8 cellular contexts compared by ENCODE assay signal in the genomic region with DNA sequence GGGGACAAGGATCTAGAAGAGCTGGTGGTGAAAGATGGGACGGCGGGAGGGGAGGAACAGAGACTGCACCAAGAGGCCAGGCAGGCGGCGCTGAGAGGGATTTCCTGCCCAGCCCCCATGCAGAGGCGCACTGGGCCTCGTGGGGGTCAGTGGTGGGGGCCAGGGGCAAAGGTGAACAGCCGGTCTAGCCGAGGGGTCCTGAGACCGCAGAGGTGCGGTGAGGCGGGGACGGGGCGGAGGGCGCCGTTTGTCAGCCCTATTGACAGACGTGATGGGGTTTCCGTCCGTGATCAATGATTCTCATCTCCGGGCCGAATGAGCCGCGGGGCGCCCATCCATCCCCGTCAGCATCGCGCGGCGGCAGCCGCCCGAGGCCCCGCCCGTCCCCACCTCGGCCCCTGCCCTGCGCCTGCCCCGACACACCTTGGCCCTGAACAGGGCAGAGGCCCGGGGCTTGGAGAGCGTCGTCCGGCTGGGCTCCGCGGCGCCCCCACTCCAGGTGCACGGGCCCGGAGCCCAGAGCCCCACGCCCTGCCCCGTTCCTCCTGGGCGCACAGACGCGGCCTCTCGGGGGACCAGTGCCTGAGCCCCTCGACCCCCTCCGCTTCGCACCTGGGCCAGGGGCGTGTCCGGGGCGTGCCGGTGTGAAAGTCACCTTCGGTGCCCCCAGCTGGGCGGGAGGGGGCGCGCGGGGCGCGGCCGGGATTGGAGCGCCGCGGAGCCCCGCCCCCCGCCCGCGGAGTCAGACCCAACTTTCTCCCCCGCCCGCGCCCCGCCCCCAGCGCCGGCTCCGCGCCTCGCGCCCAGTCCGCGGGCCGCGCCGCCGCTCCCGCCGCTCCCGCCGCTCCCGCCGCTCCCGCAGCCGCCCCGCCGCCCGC. TPM values are rescaled to one million over a fixed set of nuclear protein-coding genes. Genes with fewer than 3 reads are reported as not detected.
DNase-seq lines count a peak whose midpoint lies in the region; ATAC-seq and TF ChIP-seq lines count a peak whose summit lies in the region.

Gene NXPH4, plus strand, starts transcription at position 781 of the 878 bp plus-strand sequence. CDS start 176 bp downstream, outside the sequence.

- H3K4me3 Mint-ChIP-seq in WTC11 = peak within 1 kb of the TSS; percentile 78
- H3K4me3 Mint-ChIP-seq in natural killer cell = peak within 1 kb of the TSS; percentile 69

- POLR2A ChIA-PET in WTC11 (lab: Charles Lee) = interaction anchor here (1.2 to 2.2 kb wide), 4 partner anchors 13 to 27 kb away, joined by 5 to 9 read pairs (median 8); partner anchors contain the start of gene SHMT2

- H3K4me1 Mint-ChIP-seq in WTC11 (peaks cover 51% of the 10 kb centered on the region), natural killer cell (peaks cover 38 to 68% of the 10 kb centered on the region in 2 donors)

- ATAC-seq in WTC11 (peak; percentile 22), natural killer cell (peak in 2 of 3 donors; percentile 9 to 11), GM21786 (IDR thresholded peaks at IDR 0.05; ENCODE audit: unreplicated experiment) (no peak)

- intact Hi-C loops in natural killer cell (cut with micrococcal nuclease) = loop anchor here (1.0 kb wide), 1 partner anchor 9 kb away; no protein-coding TSS in a partner anchor

- CTCF ChIA-PET in WTC11 (lab: Charles Lee) = interaction anchor here (0.6 to 8.5 kb wide), 6 partner anchors 9 to 88 kb away, joined by 4 to 415 read pairs (median 41); partner anchors contain the start of genes LRP1 and SHMT2

- H3K36me3 Mint-ChIP-seq in WTC11 (no peaks in the 10 kb centered on the region; the same call in 1 of the 2 replicates), natural killer cell (no peaks in the 10 kb centered on the region)

- peak; percentile 47 for DNase-seq in DMS53 treated with DMSO at 0.1 percent for 48 hours (lab: John Stamatoyannopoulos, UW; ENCODE audit: unreplicated experiment)
- DNase-seq in HL-60 (ENCODE audit: low read depth in 1 of 2, low spot score in 1 of 2) = no peak
- peak; percentile 86 for DNase-seq in WTC11 (ENCODE audit: low spot score)
- peak; percentile 75 for DNase-seq in ecto neural progenitor cell (ENCODE audit: low spot score)
- DNase-seq in natural killer cell = no peak
- no peak for DNase-seq in OCI-M2 (lab: John Stamatoyannopoulos, UW; ENCODE audit: unreplicated experiment)
- no peak for DNase-seq in inferior parietal cortex (ENCODE audit: extremely low spot score)

- H3K9me3 Mint-ChIP-seq in WTC11 = no peaks in the 10 kb centered on the region
- H3K9me3 Mint-ChIP-seq in natural killer cell = no peaks in the 10 kb centered on the region

- H3K27me3 ChIP-seq in HL-60 (ENCODE audit: insufficient read depth, poor library complexity, severe bottlenecking) = peaks cover 64% of the 10 kb centered on the region

- H3K4me3 ChIP-seq in HL-60 (replicated peaks; ENCODE audit: insufficient read depth, low read length) = peak within 1 kb of the TSS; percentile 22

- no peak within 1 kb of the TSS for H3K27ac Mint-ChIP-seq in WTC11
- peak within 1 kb of the TSS; percentile 41 to 87 for H3K27ac Mint-ChIP-seq in natural killer cell

- H3K27ac ChIP-seq in HL-60 (replicated peaks) = no peak within 1 kb of the TSS

- H3K27me3 Mint-ChIP-seq in WTC11 (ENCODE audit: low read depth) (peaks cover 73% of the 10 kb centered on the region), natural killer cell (ENCODE audit: low read depth in 2 of 2) (peaks cover 62 to 69% of the 10 kb centered on the region in 2 donors)

- TF ChIP-seq CTCF in HL-60 (IDR thresholded peaks at IDR 0.05; ENCODE audit: insufficient read depth, low read length) (no peak), WTC11 (IDR thresholded peaks at IDR 0.05) (no peak), natural killer cell (IDR thresholded peaks at IDR 0.05) (no peak)

TF ChIP-seq in WTC11, 78 proteins besides CTCF, POLR2A, EP300 and RAD21 (continues in another document):
- peak; percentile 77; the same call in 1 of the 2 replicates for TF ChIP-seq FOXK1 (CRISPR knock-in tag; IDR thresholded peaks at IDR 0.05)
- TF ChIP-seq, protein P1, sequence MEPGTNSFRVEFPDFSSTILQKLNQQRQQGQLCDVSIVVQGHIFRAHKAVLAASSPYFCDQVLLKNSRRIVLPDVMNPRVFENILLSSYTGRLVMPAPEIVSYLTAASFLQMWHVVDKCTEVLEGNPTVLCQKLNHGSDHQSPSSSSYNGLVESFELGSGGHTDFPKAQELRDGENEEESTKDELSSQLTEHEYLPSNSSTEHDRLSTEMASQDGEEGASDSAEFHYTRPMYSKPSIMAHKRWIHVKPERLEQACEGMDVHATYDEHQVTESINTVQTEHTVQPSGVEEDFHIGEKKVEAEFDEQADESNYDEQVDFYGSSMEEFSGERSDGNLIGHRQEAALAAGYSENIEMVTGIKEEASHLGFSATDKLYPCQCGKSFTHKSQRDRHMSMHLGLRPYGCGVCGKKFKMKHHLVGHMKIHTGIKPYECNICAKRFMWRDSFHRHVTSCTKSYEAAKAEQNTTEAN (CRISPR knock-in tag; IDR thresholded peaks at IDR 0.05) = no peak
- TF ChIP-seq E2F5 (CRISPR knock-in tag; IDR thresholded peaks at IDR 0.05) = peak; percentile 67; the same call in 1 of the 2 replicates
- no peak; the same call in 1 of the 2 replicates for TF ChIP-seq TEAD1 (CRISPR knock-in tag; IDR thresholded peaks at IDR 0.05)
- no peak for TF ChIP-seq AR (CRISPR knock-in tag; IDR thresholded peaks at IDR 0.05)
- no peak for TF ChIP-seq ATF1 (CRISPR knock-in tag; IDR thresholded peaks at IDR 0.05)
- 0 out of 2 replicates have a peak, but pooled peaks have one; percentile 42 for TF ChIP-seq E2F1 (CRISPR knock-in tag; IDR thresholded peaks at IDR 0.05)
- TF ChIP-seq MAX (CRISPR knock-in tag; IDR thresholded peaks at IDR 0.05) = peak; percentile 89
- peak; percentile 86 for TF ChIP-seq SP1 (CRISPR knock-in tag; conservative IDR thresholded peaks at IDR 0.05)
- TF ChIP-seq TP53 (CRISPR knock-in tag; IDR thresholded peaks at IDR 0.05) = peak; percentile 82; the same call in 1 of the 2 replicates
- TF ChIP-seq ATF3 (CRISPR knock-in tag; conservative IDR thresholded peaks at IDR 0.05) = no peak
- no peak for TF ChIP-seq MXD4 (CRISPR knock-in tag; IDR thresholded peaks at IDR 0.05; ENCODE audit: borderline replicate concordance)
- TF ChIP-seq, protein P2, sequence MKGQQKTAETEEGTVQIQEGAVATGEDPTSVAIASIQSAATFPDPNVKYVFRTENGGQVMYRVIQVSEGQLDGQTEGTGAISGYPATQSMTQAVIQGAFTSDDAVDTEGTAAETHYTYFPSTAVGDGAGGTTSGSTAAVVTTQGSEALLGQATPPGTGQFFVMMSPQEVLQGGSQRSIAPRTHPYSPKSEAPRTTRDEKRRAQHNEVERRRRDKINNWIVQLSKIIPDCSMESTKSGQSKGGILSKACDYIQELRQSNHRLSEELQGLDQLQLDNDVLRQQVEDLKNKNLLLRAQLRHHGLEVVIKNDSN (CRISPR knock-in tag; IDR thresholded peaks at IDR 0.05) = 0 out of 2 replicates have a peak, but pooled peaks have one; percentile 29
- no peak for TF ChIP-seq NFE2L1 (CRISPR knock-in tag; IDR thresholded peaks at IDR 0.05)

RNA-seq across cellular contexts. Expression of gene NXPH4, which starts in this region (rescaled TPM):
- 3.7 to 4.9 TPM (median 4.4 TPM) in 3 replicates for total RNA-seq in WTC11 (2021)
- total RNA-seq in natural killer cell = under 1 TPM in 1 of 3 donors, not detected in 2; 0.82 TPM

Comparison
In these comparisons a context has a peak if more than half of its experiments do, and no peak if none do; other contexts are left out.
1. Peak in ATAC-seq in natural killer cell; RNA of the gene not detected or under 1 TPM.
2. DNase-seq: peak in DMS53 treated with DMSO at 0.1 percent for 48 hours (single experiment), WTC11 (single experiment) and ecto neural progenitor cell (single experiment); none in HL-60 (0 of 2), natural killer cell (single experiment), OCI-M2 (single experiment) and inferior parietal cortex (single experiment).